In genomic region chr1:92301021-92301420, GRCh38 we compare ENCODE assay signal across 15 cellular contexts. TPM values are rescaled to one million over a fixed set of nuclear protein-coding genes. Genes with fewer than 3 reads are reported as not detected.
DNase-seq lines count a peak whose midpoint lies in the region; ATAC-seq and TF ChIP-seq lines count a peak whose summit lies in the region.
"Had no signal": no experiment of that assay in that cellular context is flagged by ENCODE, and none has a peak within 500 bp of the region (broad histone marks: within the 10 kb centered on the region; RNA-seq: fewer than 3 reads in every experiment).

No MANE protein-coding gene starts in this region.

- WGBS in HUES64, result 96% methylated on average over 2 of the region's 5 CpGs
- WGBS in adrenal gland, 4 donors, result 93 to 97% (median 95%) methylated on average over 5 of the region's 5 CpGs

- peaks cover 41% of the 10 kb centered on the region for H3K4me1 Mint-ChIP-seq in activated naive CD8-positive, alpha-beta T cell (ENCODE audit: low read depth)
- peaks cover 31% of the 10 kb centered on the region for H3K4me1 Mint-ChIP-seq in activated naive CD8-positive, alpha-beta T cell treated with anti-CD3 and anti-CD28 coated beads, Interleukin-2, amount 50 U/mL, for 24 hours
- peaks cover 36% of the 10 kb centered on the region for H3K4me1 Mint-ChIP-seq in neural crest cell
- H3K4me1 Mint-ChIP-seq in activated CD4-positive, alpha-beta memory T cell treated with anti-CD3 and anti-CD28 coated beads for 36 hours (ENCODE audit: low read depth), result peaks cover 32% of the 10 kb centered on the region

- no peak overlapping the region for H3K27ac Mint-ChIP-seq in activated naive CD8-positive, alpha-beta T cell
- H3K27ac Mint-ChIP-seq in activated naive CD8-positive, alpha-beta T cell treated with anti-CD3 and anti-CD28 coated beads, Interleukin-2, amount 50 U/mL, for 24 hours, result no peak overlapping the region
- H3K27ac Mint-ChIP-seq in neural crest cell (ENCODE audit: unreplicated experiment), result no peak overlapping the region
- H3K27ac Mint-ChIP-seq in activated CD4-positive, alpha-beta memory T cell treated with anti-CD3 and anti-CD28 coated beads for 36 hours, result no peak overlapping the region

- H3K27me3 Mint-ChIP-seq in activated naive CD8-positive, alpha-beta T cell, result no peaks in the 10 kb centered on the region
- H3K27me3 Mint-ChIP-seq in activated naive CD8-positive, alpha-beta T cell treated with anti-CD3 and anti-CD28 coated beads, Interleukin-2, amount 50 U/mL, for 24 hours, result no peaks in the 10 kb centered on the region
- H3K27me3 Mint-ChIP-seq in neural crest cell (ENCODE audit: low read depth), result no peaks in the 10 kb centered on the region
- H3K27me3 Mint-ChIP-seq in activated CD4-positive, alpha-beta memory T cell treated with anti-CD3 and anti-CD28 coated beads for 36 hours, result no peaks in the 10 kb centered on the region

- CTCF ChIA-PET in activated CD4-positive, alpha-beta memory T cell treated with anti-CD3 and anti-CD28 coated beads for 36 hours (lab: Charles Lee), result interaction anchor here (0.7 to 1.4 kb wide), 6 partner anchors 10 to 321 kb away, joined by 3 to 5 read pairs (median 4); no protein-coding TSS in a partner anchor

- H3K27ac ChIP-seq in HUES64 (ENCODE audit: low read depth, low read length) (no peak overlapping the region), SU-DHL-6 (ENCODE audit: low read depth, low read length) (no peak overlapping the region), adrenal gland (no peak overlapping the region)
- H3K27ac ChIP-seq: KMS-11 had no signal

- no peak for ATAC-seq in activated naive CD8-positive, alpha-beta T cell treated with anti-CD3 and anti-CD28 coated beads, Interleukin-2, amount 50 U/mL, for 24 hours
- ATAC-seq: GM12878 had no signal

- peaks cover 23% of the 10 kb centered on the region for H3K79me2 ChIP-seq in SU-DHL-6 (ENCODE audit: insufficient read depth, low read length)

- intact Hi-C loops in activated CD4-positive, alpha-beta memory T cell treated with anti-CD3 and anti-CD28 coated beads for 36 hours (cut with micrococcal nuclease), result no loop called here
- intact Hi-C loops in adrenal gland (cut with DNase I), result no loop called here

- H3K9me3 ChIP-seq in HUES64 (ENCODE audit: insufficient read depth, low read depth, low read length) (no peaks in the 10 kb centered on the region), SU-DHL-6 (ENCODE audit: insufficient read depth, low read length) (no peaks in the 10 kb centered on the region), adrenal gland (replicated peaks in 1 of 3) (peaks cover 0 to 4% (median 0%) of the 10 kb centered on the region in 3 donors)

- no peak for DNase-seq in activated naive CD8-positive, alpha-beta T cell treated with anti-CD3 and anti-CD28 coated beads, Interleukin-2, amount 50 U/mL, for 24 hours
- DNase-seq in neural crest cell (ENCODE audit: low read depth, low spot score), result no peak
- no peak for DNase-seq in activated CD4-positive, alpha-beta memory T cell treated with anti-CD3 and anti-CD28 coated beads for 36 hours
- no peak for DNase-seq in adrenal gland
- DNase-seq in NCI-H510A (lab: John Stamatoyannopoulos, UW), result no peak
- DNase-seq: Calu3, NCI-H1436, NCI-H2029 treated with DMSO at 0.1 percent for 48 hours, NCI-H524, RPMI8226 had no signal

- POLR2A ChIA-PET in activated CD4-positive, alpha-beta memory T cell treated with anti-CD3 and anti-CD28 coated beads for 36 hours (lab: Charles Lee), result no interaction called here

- H2AFZ ChIP-seq in SU-DHL-6 (ENCODE audit: low read depth, low read length, severe bottlenecking), result no peak overlapping the region

- H3K9me3 Mint-ChIP-seq in activated naive CD8-positive, alpha-beta T cell (ENCODE audit: low read depth), result no peaks in the 10 kb centered on the region
- no peaks in the 10 kb centered on the region for H3K9me3 Mint-ChIP-seq in activated naive CD8-positive, alpha-beta T cell treated with anti-CD3 and anti-CD28 coated beads, Interleukin-2, amount 50 U/mL, for 24 hours
- H3K9me3 Mint-ChIP-seq in neural crest cell, result no peaks in the 10 kb centered on the region
- H3K9me3 Mint-ChIP-seq in activated CD4-positive, alpha-beta memory T cell treated with anti-CD3 and anti-CD28 coated beads for 36 hours, result no peaks in the 10 kb centered on the region

- H3K4me1 ChIP-seq in HUES64 (ENCODE audit: insufficient read depth, low read length) (peaks cover 13% of the 10 kb centered on the region; the same call in 1 of the 2 replicates), adrenal gland (replicated peaks in 1 of 2) (peaks cover 6 to 26% of the 10 kb centered on the region in 2 donors)

- H3K27me3 ChIP-seq in HUES64 (ENCODE audit: insufficient read depth, low read length) (no peaks in the 10 kb centered on the region), SU-DHL-6 (ENCODE audit: low read length) (no peaks in the 10 kb centered on the region), adrenal gland (no peaks in the 10 kb centered on the region)

- H3K36me3 Mint-ChIP-seq in activated naive CD8-positive, alpha-beta T cell, result peaks cover 12% of the 10 kb centered on the region
- H3K36me3 Mint-ChIP-seq in activated naive CD8-positive, alpha-beta T cell treated with anti-CD3 and anti-CD28 coated beads, Interleukin-2, amount 50 U/mL, for 24 hours (ENCODE audit: low read depth), result peaks cover 32% of the 10 kb centered on the region
- H3K36me3 Mint-ChIP-seq in neural crest cell (ENCODE audit: low read depth), result peaks cover 13% of the 10 kb centered on the region
- peaks cover 19% of the 10 kb centered on the region for H3K36me3 Mint-ChIP-seq in activated CD4-positive, alpha-beta memory T cell treated with anti-CD3 and anti-CD28 coated beads for 36 hours

- H3K9ac ChIP-seq in HUES64 (ENCODE audit: low read depth, low read length), result no peak overlapping the region
- no peak overlapping the region for H3K9ac ChIP-seq in SU-DHL-6 (ENCODE audit: low read length)
- H3K9ac ChIP-seq: KMS-11 had no signal

- peak overlapping the region; percentile 51 for H3K4me3 Mint-ChIP-seq in activated naive CD8-positive, alpha-beta T cell
- H3K4me3 Mint-ChIP-seq in activated naive CD8-positive, alpha-beta T cell treated with anti-CD3 and anti-CD28 coated beads, Interleukin-2, amount 50 U/mL, for 24 hours, result no peak overlapping the region
- peak overlapping the region; percentile 59 for H3K4me3 Mint-ChIP-seq in neural crest cell
- H3K4me3 Mint-ChIP-seq in activated CD4-positive, alpha-beta memory T cell treated with anti-CD3 and anti-CD28 coated beads for 36 hours, result no peak overlapping the region

- H3K4me3 ChIP-seq in HUES64 (ENCODE audit: low read length) (0 out of 2 replicates have a peak overlapping the region, but pooled peaks have one; percentile 20), SU-DHL-6 (ENCODE audit: insufficient read depth, low read length, poor library complexity, severe bottlenecking) (no peak overlapping the region), adrenal gland (no peak overlapping the region)

- no peaks in the 10 kb centered on the region for H3K9me2 ChIP-seq in SU-DHL-6 (replicated peaks; ENCODE audit: insufficient read depth, low read length)

- TF ChIP-seq CTCF in SU-DHL-6 (IDR thresholded peaks at IDR 0.05; ENCODE audit: insufficient read depth, low read length, poor library complexity, severe bottlenecking) (no peak), neural crest cell (conservative IDR thresholded peaks at IDR 0.05) (no peak), adrenal gland (IDR thresholded peaks at IDR 0.05) (no peak)

- H3F3A ChIP-seq in SU-DHL-6 (ENCODE audit: insufficient read depth), result no peaks in the 10 kb centered on the region

- peaks cover 49% of the 10 kb centered on the region for H3K36me3 ChIP-seq in HUES64 (ENCODE audit: insufficient read depth, low read length)
- peaks cover 32% of the 10 kb centered on the region for H3K36me3 ChIP-seq in SU-DHL-6 (ENCODE audit: low read length)
- peaks cover 0 to 20% of the 10 kb centered on the region in 2 donors for H3K36me3 ChIP-seq in adrenal gland (replicated peaks in 1 of 2)

- TF ChIP-seq POLR2A in adrenal gland (IDR thresholded peaks at IDR 0.05), result no peak

- peak overlapping the region; percentile 99 for H3K4me2 ChIP-seq in SU-DHL-6 (ENCODE audit: low read depth, low read length, poor library complexity, severe bottlenecking)

- no peaks in the 10 kb centered on the region for H4K20me1 ChIP-seq in SU-DHL-6 (ENCODE audit: low read depth, low read length)

RNA-seq across cellular contexts. Expression of gene RPAP2, which starts 2.2 kb away (rescaled TPM):
- 20.7 TPM for polyA plus RNA-seq in HUES64 (2013, experiment 1 of 2)
- polyA plus RNA-seq in HUES64 (2013, experiment 2 of 2), result 19.5 TPM
- total RNA-seq in neural crest cell, result 33.3 and 38.2 TPM in 2 replicates
- 10 to 100 TPM; 28.6 to 31.6 TPM for total RNA-seq in activated CD4-positive, alpha-beta memory T cell treated with anti-CD3 and anti-CD28 coated beads for 36 hours
- 10 to 100 TPM in 6 of 8 donors, 1 to 10 TPM in 2; 2.3 to 29.0 (median 16.3) TPM for total RNA-seq in adrenal gland
- 10 to 100 TPM in 2 of 3 donors, 1 to 10 TPM in 1; 8.3 to 24.6 (median 12.0) TPM for polyA plus RNA-seq in adrenal gland

RNA-seq across cellular contexts. Expression of gene GLMN, which starts 2.2 kb away (rescaled TPM):
- polyA plus RNA-seq in HUES64 (2013, experiment 1 of 2), result 29.5 TPM
- polyA plus RNA-seq in HUES64 (2013, experiment 2 of 2), result 25.8 TPM
- total RNA-seq in neural crest cell (22.8 and 24.8 TPM in 2 replicates), adrenal gland (1 to 10 TPM; 1.1 to 7.1 (median 5.9) TPM)
- total RNA-seq in activated CD4-positive, alpha-beta memory T cell treated with anti-CD3 and anti-CD28 coated beads for 36 hours, result 10 to 100 TPM; 10.9 to 13.3 TPM
- 10 to 100 TPM in 2 of 3 donors, 1 to 10 TPM in 1; 7.6 to 73.1 (median 24.8) TPM for polyA plus RNA-seq in adrenal gland

Comparison
In these comparisons a context has a peak if more than half of its experiments do, and no peak if none do; other contexts are left out.
1. H3K4me3 Mint-ChIP-seq: peak in activated naive CD8-positive, alpha-beta T cell (single experiment) and neural crest cell (single experiment); none in activated naive CD8-positive, alpha-beta T cell treated with anti-CD3 and anti-CD28 coated beads, Interleukin-2, amount 50 U/mL, for 24 hours (single experiment) and activated CD4-positive, alpha-beta memory T cell treated with anti-CD3 and anti-CD28 coated beads for 36 hours (single experiment).